ENCODE assay signal across 16 cellular contexts in the genomic region with DNA sequence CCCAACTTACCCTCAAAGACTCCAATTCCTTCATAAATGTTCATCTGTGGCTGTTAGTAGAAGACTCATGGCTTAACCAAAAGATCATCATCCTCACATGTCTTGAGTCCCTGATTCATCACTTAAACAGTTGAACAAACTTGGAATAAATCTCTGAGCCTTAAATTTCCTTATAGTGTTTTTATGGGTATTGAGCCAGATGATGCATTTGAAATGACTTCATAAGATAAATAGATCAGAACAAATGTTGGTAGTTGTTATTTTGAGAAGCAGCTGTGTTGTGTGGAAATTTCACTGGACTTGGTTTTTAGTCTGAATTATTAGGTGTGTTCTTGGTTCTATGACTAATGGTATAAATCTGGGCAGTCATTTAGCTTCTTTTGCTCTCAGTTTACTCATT.
A peak's percentile ranks its signal among the peaks of the same experiment; 100 is the strongest.
DNase-seq lines count a peak whose midpoint lies in the region; ATAC-seq and TF ChIP-seq lines count a peak whose summit lies in the region.
"Had no signal": no experiment of that assay in that cellular context is flagged by ENCODE, and none has a peak within 500 bp of the region (broad histone marks: within the 10 kb centered on the region; RNA-seq: fewer than 3 reads in every experiment).

No MANE protein-coding gene starts in this region.

- H3K4me3 ChIP-seq in adipocyte (ENCODE audit: low read length) (no peak overlapping the region), fibroblast of lung (replicated peaks in 1 of 4; ENCODE audit: control extremely low read depth in 1 of 4, insufficient read depth in 1 of 4, low read depth in 3 of 4, low read length in 4 of 4) (no peak overlapping the region), skeletal muscle satellite cell (ENCODE audit: low read length) (no peak overlapping the region)
- H3K4me3 ChIP-seq: heart left ventricle, Peyer's patch had no signal

- H3K27me3 ChIP-seq in adipocyte (replicated peaks; ENCODE audit: control insufficient read depth, insufficient read depth, low read length), result no peaks in the 10 kb centered on the region
- no peaks in the 10 kb centered on the region for H3K27me3 ChIP-seq in fibroblast of lung (ENCODE audit: control insufficient read depth, insufficient read depth, low read length)
- H3K27me3 ChIP-seq in skeletal muscle satellite cell (ENCODE audit: control insufficient read depth, insufficient read depth, low read length), result no peaks in the 10 kb centered on the region
- H3K27me3 ChIP-seq: heart left ventricle, Peyer's patch had no signal

- H4K20me1 ChIP-seq in fibroblast of lung (ENCODE audit: control insufficient read depth, extremely low read depth, insufficient read depth, low read length), result no peaks in the 10 kb centered on the region

- no peak overlapping the region for H2AFZ ChIP-seq in fibroblast of lung (ENCODE audit: low read length)

- H3K36me3 ChIP-seq in adipocyte (ENCODE audit: control insufficient read depth, insufficient read depth, low read length, severe bottlenecking) (no peaks in the 10 kb centered on the region), fibroblast of lung (ENCODE audit: control insufficient read depth, insufficient read depth, low read length) (no peaks in the 10 kb centered on the region), skeletal muscle satellite cell (ENCODE audit: insufficient read depth, low read length) (no peaks in the 10 kb centered on the region)
- H3K36me3 ChIP-seq: heart left ventricle, Peyer's patch had no signal

- DNase-seq in GM04504 (ENCODE audit: low read depth) (peak; percentile 82), adipocyte (ENCODE audit: low read depth) (peak; percentile 46), fibroblast of lung (ENCODE audit: low read depth in 2 of 2) (peak; percentile 63 to 98)
- DNase-seq in activated CD4-positive, CD25-positive, alpha-beta regulatory T cell (lab: John Stamatoyannopoulos, UW), result no peak
- DNase-seq: activated gamma-delta T cell treated with Interleukin-2 at 50 U/mL for 16 hours; effector memory CD8-positive, alpha-beta T cell; heart left ventricle; left cardiac atrium; NCI-H2029 treated with DMSO at 0.1 percent for 48 hours; NCI-H774; Peyer's patch; stimulated activated CD4-positive, alpha-beta T cell treated with anti-CD3 and anti-CD28 coated beads, Interleukin-12 subunit alpha, Interleukin-12 subunit beta, amount 100 ng/mL, for 4 hours had no signal

- H3K27ac ChIP-seq in fibroblast of lung (ENCODE audit: insufficient read depth, low read length), result peak overlapping the region; percentile 18

- TF ChIP-seq CTCF in fibroblast of lung (conservative IDR thresholded peaks at IDR 0.05 in 1 of 2, IDR thresholded peaks at IDR 0.05 in 1 of 2; ENCODE audit: low read depth in 1 of 2, low read length in 2 of 2), result no peak

- H3K4me1 ChIP-seq in adipocyte (ENCODE audit: control insufficient read depth, insufficient read depth, low read length) (peaks cover 12% of the 10 kb centered on the region), fibroblast of lung (ENCODE audit: control insufficient read depth, extremely low read depth, insufficient read depth, low read length) (no peaks in the 10 kb centered on the region), skeletal muscle satellite cell (ENCODE audit: control insufficient read depth, insufficient read depth, low read length) (peaks cover 33% of the 10 kb centered on the region)
- H3K4me1 ChIP-seq: heart left ventricle, Peyer's patch had no signal

- H3K9ac ChIP-seq in adipocyte (ENCODE audit: low read length) (no peak overlapping the region), fibroblast of lung (ENCODE audit: insufficient read depth, low read length) (no peak overlapping the region), skeletal muscle satellite cell (ENCODE audit: low read depth, low read length) (no peak overlapping the region)

- no peak for ATAC-seq in GM21515 (IDR thresholded peaks at IDR 0.05; ENCODE audit: unreplicated experiment)
- ATAC-seq in GM21723 (IDR thresholded peaks at IDR 0.05; ENCODE audit: unreplicated experiment), result no peak
- no peak for ATAC-seq in HG02798 (IDR thresholded peaks at IDR 0.05; ENCODE audit: poor library complexity, unreplicated experiment)
- ATAC-seq: effector memory CD8-positive, alpha-beta T cell had no signal

- H3K9me3 ChIP-seq in adipocyte (ENCODE audit: control insufficient read depth, low read length) (no peaks in the 10 kb centered on the region), fibroblast of lung (ENCODE audit: control insufficient read depth, insufficient read depth, low read depth, low read length) (no peaks in the 10 kb centered on the region), skeletal muscle satellite cell (replicated peaks; ENCODE audit: low read length) (no peaks in the 10 kb centered on the region)
- H3K9me3 ChIP-seq: heart left ventricle had no signal

- no peaks in the 10 kb centered on the region for H3K79me2 ChIP-seq in fibroblast of lung (ENCODE audit: control insufficient read depth, insufficient read depth, low read length)

- H3K4me2 ChIP-seq in fibroblast of lung (ENCODE audit: extremely low read depth, insufficient read depth, low read length) (no peak overlapping the region), skeletal muscle satellite cell (ENCODE audit: low read length) (peak overlapping the region; percentile 38)

Comparison
In these comparisons a context has a peak if more than half of its experiments do, and no peak if none do; other contexts are left out.
1. DNase-seq: peak in GM04504 (single experiment), adipocyte (single experiment) and fibroblast of lung (2 of 2); none in activated CD4-positive, CD25-positive, alpha-beta regulatory T cell (0 of 4).